In the genomic region with DNA sequence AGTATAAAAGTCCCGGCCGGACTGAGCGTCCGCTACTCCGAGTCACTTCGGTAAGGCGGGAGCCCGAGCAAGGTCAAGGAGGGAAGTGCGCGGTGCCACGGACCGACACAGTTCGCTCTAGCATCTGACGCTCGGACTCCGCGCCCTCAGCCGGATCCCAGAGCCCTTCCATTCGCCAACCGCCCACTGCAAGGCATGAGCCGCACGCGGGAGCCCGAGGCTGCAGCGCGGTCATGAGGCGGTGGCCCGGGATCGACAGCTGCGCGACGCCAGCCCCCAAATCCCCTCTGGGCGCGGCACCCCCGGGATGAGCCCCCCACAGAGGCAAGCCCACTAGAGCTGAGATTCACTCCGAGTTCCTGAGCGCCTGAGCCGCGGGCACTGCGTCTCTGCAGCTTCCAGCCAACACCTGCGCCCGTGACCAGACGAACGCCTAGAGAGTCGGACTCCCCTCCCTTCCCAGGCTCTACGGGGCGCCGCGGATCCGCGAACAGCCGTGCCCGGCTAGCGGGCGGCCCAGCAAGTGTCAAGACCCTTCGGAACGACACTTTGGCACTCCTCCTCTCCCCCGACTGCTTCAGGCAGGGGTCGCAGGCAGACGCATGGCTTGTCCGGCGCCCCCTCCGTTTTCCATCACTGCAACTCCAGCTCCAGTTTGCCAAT, we compare ENCODE assay signal across 1 cellular context.
TF ChIP-seq lines count a peak whose summit lies in the region.

No MANE protein-coding gene starts in this region.

TF ChIP-seq in WTC11, 78 proteins besides CTCF, POLR2A, EP300 and RAD21 (continued from another document):
- TF ChIP-seq MLX (CRISPR knock-in tag; IDR thresholded peaks at IDR 0.05) (no peak), NR3C1 (CRISPR knock-in tag; conservative IDR thresholded peaks at IDR 0.05; ENCODE audit: low read depth) (no peak), NFYB (CRISPR knock-in tag; conservative IDR thresholded peaks at IDR 0.05; ENCODE audit: low read depth) (no peak), ETV6 (CRISPR knock-in tag; IDR thresholded peaks at IDR 0.05) (peak; percentile 95), ZNF138 (CRISPR knock-in tag; conservative IDR thresholded peaks at IDR 0.05) (0 out of 2 replicates have a peak, but pooled peaks have one; percentile 65), E2F4 (CRISPR knock-in tag; IDR thresholded peaks at IDR 0.05; ENCODE audit: borderline replicate concordance, low read depth) (peak; percentile 10; the same call in 1 of the 2 replicates), USF2 (CRISPR knock-in tag; IDR thresholded peaks at IDR 0.05) (no peak), ELF4 (CRISPR knock-in tag; IDR thresholded peaks at IDR 0.05; ENCODE audit: low read depth) (peak; percentile 94; the same call in 1 of the 2 replicates), TP53 (CRISPR knock-in tag; IDR thresholded peaks at IDR 0.05) (peak; percentile 96), MXD4 (CRISPR knock-in tag; IDR thresholded peaks at IDR 0.05; ENCODE audit: borderline replicate concordance) (no peak), ZNF532 (CRISPR knock-in tag; IDR thresholded peaks at IDR 0.05; ENCODE audit: borderline replicate concordance) (no peak), ZNF671 (CRISPR knock-in tag; IDR thresholded peaks at IDR 0.05) (no peak), E2F1 (CRISPR knock-in tag; IDR thresholded peaks at IDR 0.05) (no peak), ZNF219 (CRISPR knock-in tag; IDR thresholded peaks at IDR 0.05; ENCODE audit: borderline replicate concordance) (no peak), ZBTB43 (CRISPR knock-in tag; IDR thresholded peaks at IDR 0.05) (peak; percentile 87; the same call in 1 of the 2 replicates), SOX15 (CRISPR knock-in tag; IDR thresholded peaks at IDR 0.05) (no peak)
- TF ChIP-seq, protein P1, sequence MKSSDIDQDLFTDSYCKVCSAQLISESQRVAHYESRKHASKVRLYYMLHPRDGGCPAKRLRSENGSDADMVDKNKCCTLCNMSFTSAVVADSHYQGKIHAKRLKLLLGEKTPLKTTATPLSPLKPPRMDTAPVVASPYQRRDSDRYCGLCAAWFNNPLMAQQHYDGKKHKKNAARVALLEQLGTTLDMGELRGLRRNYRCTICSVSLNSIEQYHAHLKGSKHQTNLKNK (CRISPR knock-in tag; IDR thresholded peaks at IDR 0.05) = no peak
- TF ChIP-seq, protein P2, sequence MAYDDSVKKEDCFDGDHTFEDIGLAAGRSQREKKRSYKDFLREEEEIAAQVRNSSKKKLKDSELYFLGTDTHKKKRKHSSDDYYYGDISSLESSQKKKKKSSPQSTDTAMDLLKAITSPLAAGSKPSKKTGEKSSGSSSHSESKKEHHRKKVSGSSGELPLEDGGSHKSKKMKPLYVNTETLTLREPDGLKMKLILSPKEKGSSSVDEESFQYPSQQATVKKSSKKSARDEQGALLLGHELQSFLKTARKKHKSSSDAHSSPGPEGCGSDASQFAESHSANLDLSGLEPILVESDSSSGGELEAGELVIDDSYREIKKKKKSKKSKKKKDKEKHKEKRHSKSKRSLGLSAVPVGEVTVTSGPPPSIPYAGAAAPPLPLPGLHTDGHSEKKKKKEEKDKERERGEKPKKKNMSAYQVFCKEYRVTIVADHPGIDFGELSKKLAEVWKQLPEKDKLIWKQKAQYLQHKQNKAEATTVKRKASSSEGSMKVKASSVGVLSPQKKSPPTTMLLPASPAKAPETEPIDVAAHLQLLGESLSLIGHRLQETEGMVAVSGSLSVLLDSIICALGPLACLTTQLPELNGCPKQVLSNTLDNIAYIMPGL (CRISPR knock-in tag; IDR thresholded peaks at IDR 0.05) = peak; percentile 51
- TF ChIP-seq, protein P3, sequence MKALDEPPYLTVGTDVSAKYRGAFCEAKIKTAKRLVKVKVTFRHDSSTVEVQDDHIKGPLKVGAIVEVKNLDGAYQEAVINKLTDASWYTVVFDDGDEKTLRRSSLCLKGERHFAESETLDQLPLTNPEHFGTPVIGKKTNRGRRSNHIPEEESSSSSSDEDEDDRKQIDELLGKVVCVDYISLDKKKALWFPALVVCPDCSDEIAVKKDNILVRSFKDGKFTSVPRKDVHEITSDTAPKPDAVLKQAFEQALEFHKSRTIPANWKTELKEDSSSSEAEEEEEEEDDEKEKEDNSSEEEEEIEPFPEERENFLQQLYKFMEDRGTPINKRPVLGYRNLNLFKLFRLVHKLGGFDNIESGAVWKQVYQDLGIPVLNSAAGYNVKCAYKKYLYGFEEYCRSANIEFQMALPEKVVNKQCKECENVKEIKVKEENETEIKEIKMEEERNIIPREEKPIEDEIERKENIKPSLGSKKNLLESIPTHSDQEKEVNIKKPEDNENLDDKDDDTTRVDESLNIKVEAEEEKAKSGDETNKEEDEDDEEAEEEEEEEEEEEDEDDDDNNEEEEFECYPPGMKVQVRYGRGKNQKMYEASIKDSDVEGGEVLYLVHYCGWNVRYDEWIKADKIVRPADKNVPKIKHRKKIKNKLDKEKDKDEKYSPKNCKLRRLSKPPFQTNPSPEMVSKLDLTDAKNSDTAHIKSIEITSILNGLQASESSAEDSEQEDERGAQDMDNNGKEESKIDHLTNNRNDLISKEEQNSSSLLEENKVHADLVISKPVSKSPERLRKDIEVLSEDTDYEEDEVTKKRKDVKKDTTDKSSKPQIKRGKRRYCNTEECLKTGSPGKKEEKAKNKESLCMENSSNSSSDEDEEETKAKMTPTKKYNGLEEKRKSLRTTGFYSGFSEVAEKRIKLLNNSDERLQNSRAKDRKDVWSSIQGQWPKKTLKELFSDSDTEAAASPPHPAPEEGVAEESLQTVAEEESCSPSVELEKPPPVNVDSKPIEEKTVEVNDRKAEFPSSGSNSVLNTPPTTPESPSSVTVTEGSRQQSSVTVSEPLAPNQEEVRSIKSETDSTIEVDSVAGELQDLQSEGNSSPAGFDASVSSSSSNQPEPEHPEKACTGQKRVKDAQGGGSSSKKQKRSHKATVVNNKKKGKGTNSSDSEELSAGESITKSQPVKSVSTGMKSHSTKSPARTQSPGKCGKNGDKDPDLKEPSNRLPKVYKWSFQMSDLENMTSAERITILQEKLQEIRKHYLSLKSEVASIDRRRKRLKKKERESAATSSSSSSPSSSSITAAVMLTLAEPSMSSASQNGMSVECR (CRISPR knock-in tag; IDR thresholded peaks at IDR 0.05; ENCODE audit: borderline replicate concordance) = peak; percentile 99
- TF ChIP-seq, protein P4, sequence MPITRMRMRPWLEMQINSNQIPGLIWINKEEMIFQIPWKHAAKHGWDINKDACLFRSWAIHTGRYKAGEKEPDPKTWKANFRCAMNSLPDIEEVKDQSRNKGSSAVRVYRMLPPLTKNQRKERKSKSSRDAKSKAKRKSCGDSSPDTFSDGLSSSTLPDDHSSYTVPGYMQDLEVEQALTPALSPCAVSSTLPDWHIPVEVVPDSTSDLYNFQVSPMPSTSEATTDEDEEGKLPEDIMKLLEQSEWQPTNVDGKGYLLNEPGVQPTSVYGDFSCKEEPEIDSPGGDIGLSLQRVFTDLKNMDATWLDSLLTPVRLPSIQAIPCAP (CRISPR knock-in tag; IDR thresholded peaks at IDR 0.05) = peak; percentile 92; the same call in 1 of the 2 replicates
- TF ChIP-seq, protein P5, sequence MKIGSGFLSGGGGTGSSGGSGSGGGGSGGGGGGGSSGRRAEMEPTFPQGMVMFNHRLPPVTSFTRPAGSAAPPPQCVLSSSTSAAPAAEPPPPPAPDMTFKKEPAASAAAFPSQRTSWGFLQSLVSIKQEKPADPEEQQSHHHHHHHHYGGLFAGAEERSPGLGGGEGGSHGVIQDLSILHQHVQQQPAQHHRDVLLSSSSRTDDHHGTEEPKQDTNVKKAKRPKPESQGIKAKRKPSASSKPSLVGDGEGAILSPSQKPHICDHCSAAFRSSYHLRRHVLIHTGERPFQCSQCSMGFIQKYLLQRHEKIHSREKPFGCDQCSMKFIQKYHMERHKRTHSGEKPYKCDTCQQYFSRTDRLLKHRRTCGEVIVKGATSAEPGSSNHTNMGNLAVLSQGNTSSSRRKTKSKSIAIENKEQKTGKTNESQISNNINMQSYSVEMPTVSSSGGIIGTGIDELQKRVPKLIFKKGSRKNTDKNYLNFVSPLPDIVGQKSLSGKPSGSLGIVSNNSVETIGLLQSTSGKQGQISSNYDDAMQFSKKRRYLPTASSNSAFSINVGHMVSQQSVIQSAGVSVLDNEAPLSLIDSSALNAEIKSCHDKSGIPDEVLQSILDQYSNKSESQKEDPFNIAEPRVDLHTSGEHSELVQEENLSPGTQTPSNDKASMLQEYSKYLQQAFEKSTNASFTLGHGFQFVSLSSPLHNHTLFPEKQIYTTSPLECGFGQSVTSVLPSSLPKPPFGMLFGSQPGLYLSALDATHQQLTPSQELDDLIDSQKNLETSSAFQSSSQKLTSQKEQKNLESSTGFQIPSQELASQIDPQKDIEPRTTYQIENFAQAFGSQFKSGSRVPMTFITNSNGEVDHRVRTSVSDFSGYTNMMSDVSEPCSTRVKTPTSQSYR (CRISPR knock-in tag; IDR thresholded peaks at IDR 0.05) = peak; percentile 20; the same call in 1 of the 2 replicates
- TF ChIP-seq, protein P6, sequence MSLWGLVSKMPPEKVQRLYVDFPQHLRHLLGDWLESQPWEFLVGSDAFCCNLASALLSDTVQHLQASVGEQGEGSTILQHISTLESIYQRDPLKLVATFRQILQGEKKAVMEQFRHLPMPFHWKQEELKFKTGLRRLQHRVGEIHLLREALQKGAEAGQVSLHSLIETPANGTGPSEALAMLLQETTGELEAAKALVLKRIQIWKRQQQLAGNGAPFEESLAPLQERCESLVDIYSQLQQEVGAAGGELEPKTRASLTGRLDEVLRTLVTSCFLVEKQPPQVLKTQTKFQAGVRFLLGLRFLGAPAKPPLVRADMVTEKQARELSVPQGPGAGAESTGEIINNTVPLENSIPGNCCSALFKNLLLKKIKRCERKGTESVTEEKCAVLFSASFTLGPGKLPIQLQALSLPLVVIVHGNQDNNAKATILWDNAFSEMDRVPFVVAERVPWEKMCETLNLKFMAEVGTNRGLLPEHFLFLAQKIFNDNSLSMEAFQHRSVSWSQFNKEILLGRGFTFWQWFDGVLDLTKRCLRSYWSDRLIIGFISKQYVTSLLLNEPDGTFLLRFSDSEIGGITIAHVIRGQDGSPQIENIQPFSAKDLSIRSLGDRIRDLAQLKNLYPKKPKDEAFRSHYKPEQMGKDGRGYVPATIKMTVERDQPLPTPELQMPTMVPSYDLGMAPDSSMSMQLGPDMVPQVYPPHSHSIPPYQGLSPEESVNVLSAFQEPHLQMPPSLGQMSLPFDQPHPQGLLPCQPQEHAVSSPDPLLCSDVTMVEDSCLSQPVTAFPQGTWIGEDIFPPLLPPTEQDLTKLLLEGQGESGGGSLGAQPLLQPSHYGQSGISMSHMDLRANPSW (CRISPR knock-in tag; conservative IDR thresholded peaks at IDR 0.05; ENCODE audit: low read depth) = no peak
